In genomic region chr1:7962011-7962335, GRCh38 we compare ENCODE assay signal across 8 cellular contexts. TPM values are rescaled to one million over a fixed set of nuclear protein-coding genes. Genes with fewer than 3 reads are reported as not detected.
A peak's percentile ranks its signal among the peaks of the same experiment; 100 is the strongest.
DNase-seq lines count a peak whose midpoint lies in the region; ATAC-seq, FAIRE-seq and TF ChIP-seq lines count a peak whose summit lies in the region.

No MANE protein-coding gene starts in this region.

- H3K79me2 ChIP-seq in H9 (ENCODE audit: insufficient read depth, low read length) = peaks cover 3% of the 10 kb centered on the region; the same call in 1 of the 2 replicates
- H3K79me2 ChIP-seq in PC-9 (ENCODE audit: low read depth) = peaks cover 50% of the 10 kb centered on the region
- peaks cover 37% of the 10 kb centered on the region for H3K79me2 ChIP-seq in endothelial cell of umbilical vein (ENCODE audit: control insufficient read depth, insufficient read depth, low read length)

- H3K27ac Mint-ChIP-seq in H9 = peak overlapping the region; percentile 76 to 96 (median 95)
- H3K27ac Mint-ChIP-seq in osteocyte (ENCODE audit: unreplicated experiment) = peak overlapping the region; percentile 96

- H2BK120ac ChIP-seq in H9 (ENCODE audit: low read depth, low read length, poor library complexity, severe bottlenecking) = no peak overlapping the region

- no peak overlapping the region for H2BK5ac ChIP-seq in H9 (ENCODE audit: insufficient read length, low read length)

- H3K9me3 ChIP-seq in H9 (ENCODE audit: control insufficient read depth, low read depth, low read length) = no peaks in the 10 kb centered on the region
- H3K9me3 ChIP-seq in PC-9 (ENCODE audit: insufficient read depth, low read depth) = no peaks in the 10 kb centered on the region
- H3K9me3 ChIP-seq in endothelial cell of umbilical vein (replicated peaks; ENCODE audit: control insufficient read depth, insufficient read depth, low read length) = no peaks in the 10 kb centered on the region

- H3K9me3 Mint-ChIP-seq in H9 = no peaks in the 10 kb centered on the region
- H3K9me3 Mint-ChIP-seq in osteocyte (ENCODE audit: unreplicated experiment) = no peaks in the 10 kb centered on the region

- peaks cover 2% of the 10 kb centered on the region for H3K79me1 ChIP-seq in H9 (ENCODE audit: insufficient read depth, low read depth, low read length, poor library complexity, severe bottlenecking)

- no peaks in the 10 kb centered on the region for H3K9me1 ChIP-seq in endothelial cell of umbilical vein (replicated peaks; ENCODE audit: control insufficient read depth, extremely low read depth, insufficient read depth, low read length)

- H3K23me2 ChIP-seq in H9 (ENCODE audit: insufficient read length, low read depth, low read length, poor library complexity, severe bottlenecking) = peaks cover 2% of the 10 kb centered on the region

- TF ChIP-seq POLR2A in endothelial cell of umbilical vein (IDR thresholded peaks at IDR 0.05; ENCODE audit: low read depth, low read length) = no peak

- H3K56ac ChIP-seq in H9 (ENCODE audit: insufficient read length, low read depth, low read length) = no peak overlapping the region

- dilution Hi-C loops in endothelial cell of umbilical vein (cut with MboI; ENCODE audit: extremely low pct_ligation_motif_present, low sequenced_read_pairs) = no loop called here

- no peak overlapping the region for H3K27ac ChIP-seq in H9 (ENCODE audit: insufficient read length, low read depth, low read length)
- H3K27ac ChIP-seq in PC-9 = peak overlapping the region; percentile 52
- peak overlapping the region; percentile 82 for H3K27ac ChIP-seq in endothelial cell of umbilical vein (ENCODE audit: insufficient read depth, low read depth, low read length)

- no peak overlapping the region for H2BK12ac ChIP-seq in H9 (ENCODE audit: insufficient read length, low read depth, low read length)

- H3K23ac ChIP-seq in H9 (ENCODE audit: insufficient read length, low read depth, low read length) = no peak overlapping the region

- no peaks in the 10 kb centered on the region for H4K20me1 ChIP-seq in H9 (ENCODE audit: control insufficient read depth, insufficient read depth, insufficient read length)
- no peaks in the 10 kb centered on the region for H4K20me1 ChIP-seq in PC-9 (ENCODE audit: insufficient read depth)
- no peaks in the 10 kb centered on the region for H4K20me1 ChIP-seq in endothelial cell of umbilical vein (replicated peaks; ENCODE audit: control insufficient read depth, extremely low read depth, insufficient read depth, low read length)

- DNase-seq in GM12864 (ENCODE audit: low read depth) (no peak), H9 (no peak), PC-9 (no peak), endothelial cell of umbilical vein (ENCODE audit: low read depth, low spot score) (no peak), osteocyte (ENCODE audit: extremely low spot score, unreplicated experiment) (no peak), kidney glomerular epithelial cell (lab: John Stamatoyannopoulos, UW) (no peak), HuH-7.5 (ENCODE audit: low spot score) (no peak)

- H2AK5ac ChIP-seq in H9 (ENCODE audit: insufficient read length, low read length) = no peak overlapping the region

- WGBS in H9 (ENCODE audit: extremely low coverage, insufficient read length, low lambda C conversion rate) = no CpG with 5 or more reads among the region's 10 CpGs

- peaks cover 14% of the 10 kb centered on the region; the same call in 1 of the 2 replicates for H3K36me3 ChIP-seq in PC-9 (ENCODE audit: low read depth)
- H3K36me3 ChIP-seq in endothelial cell of umbilical vein (ENCODE audit: control insufficient read depth in 2 of 2, extremely low read depth in 1 of 2, insufficient read depth in 2 of 2, low read length in 2 of 2) = peaks cover 8 to 13% of the 10 kb centered on the region in 2 experiments

- TSS peak; percentile 62 for BruUV-seq in PC-9 (replicated peaks; lab: Mats Ljungman, UMichigan)
- TSS peak; percentile 58 for BruUV-seq in endothelial cell of umbilical vein (replicated peaks; lab: Mats Ljungman, UMichigan)

- H3K27me3 ChIP-seq in H9 (ENCODE audit: insufficient read depth, low read length) (no peaks in the 10 kb centered on the region), PC-9 (ENCODE audit: insufficient read depth, low read depth) (no peaks in the 10 kb centered on the region), endothelial cell of umbilical vein (ENCODE audit: control insufficient read depth in 2 of 2, insufficient read depth in 2 of 2, low read length in 2 of 2) (no peaks in the 10 kb centered on the region)

- no peak overlapping the region for H4K5ac ChIP-seq in H9 (ENCODE audit: insufficient read length, low read depth, low read length)

- peaks cover 15 to 20% of the 10 kb centered on the region in 2 experiments for H3K4me1 Mint-ChIP-seq in H9
- peaks cover 36% of the 10 kb centered on the region for H3K4me1 Mint-ChIP-seq in osteocyte (ENCODE audit: unreplicated experiment)

- TF ChIP-seq CTCF in GM12864 (IDR thresholded peaks at IDR 0.05; ENCODE audit: low read depth, low read length, missing control alignments) (no peak), H9 (conservative IDR thresholded peaks at IDR 0.05) (no peak), PC-9 (conservative IDR thresholded peaks at IDR 0.05) (no peak), endothelial cell of umbilical vein (IDR thresholded peaks at IDR 0.05; ENCODE audit: extremely low read depth in 1 of 2, insufficient read depth in 1 of 2, low read depth in 1 of 2, low read length in 2 of 2) (no peak), osteocyte (IDR thresholded peaks at IDR 0.05) (no peak)

- H3K9me2 ChIP-seq in PC-9 (ENCODE audit: insufficient read depth) = no peaks in the 10 kb centered on the region

- H3K36me3 Mint-ChIP-seq in H9 (ENCODE audit: insufficient read depth in 1 of 3, low read depth in 3 of 3) (peaks cover 32 to 52% (median 41%) of the 10 kb centered on the region in 3 experiments), osteocyte (ENCODE audit: unreplicated experiment) (peaks cover 29% of the 10 kb centered on the region)

- H3T11ph ChIP-seq in H9 (ENCODE audit: low read length) = no peak overlapping the region

- FAIRE-seq in endothelial cell of umbilical vein (lab: Jason Lieb, UNC) = no peak

- H3K4me2 ChIP-seq in H9 (ENCODE audit: insufficient read depth, insufficient read length, low read length) (peak overlapping the region; percentile 80), PC-9 (peak overlapping the region; percentile 92), endothelial cell of umbilical vein (ENCODE audit: insufficient read depth, low read length) (peak overlapping the region; percentile 97)

- CTCF ChIA-PET in PC-9 (lab: Charles Lee) (interaction anchor here (1.1 kb wide), 1 partner anchor 49 kb away, joined by 3 read pairs; no protein-coding TSS in a partner anchor), endothelial cell of umbilical vein (lab: Charles Lee) (interaction anchor here (1.0 to 1.6 kb wide), 2 partner anchors 352 to 387 kb away, joined by 3 read pairs; no protein-coding TSS in a partner anchor)

- peak overlapping the region; percentile 86 for H3K9ac ChIP-seq in H9 (ENCODE audit: extremely low read depth, insufficient read length, low read length)
- peak overlapping the region; percentile 90 for H3K9ac ChIP-seq in endothelial cell of umbilical vein (replicated peaks; ENCODE audit: extremely low read depth, insufficient read depth, low read length)

- H3K4me3 Mint-ChIP-seq in H9 (peak overlapping the region; percentile 97), osteocyte (ENCODE audit: unreplicated experiment) (peak overlapping the region; percentile 96)

- peak overlapping the region; percentile 69 for H3K4me3 ChIP-seq in GM12864 (ENCODE audit: low read depth, low read length)
- H3K4me3 ChIP-seq in PC-9 = peak overlapping the region; percentile 96
- H3K4me3 ChIP-seq in endothelial cell of umbilical vein (replicated peaks in 1 of 3; ENCODE audit: insufficient read depth in 1 of 3, low read depth in 1 of 3, low read length in 3 of 3) = peak overlapping the region; percentile 60 to 91 (median 70)

- H3K14ac ChIP-seq in H9 (ENCODE audit: insufficient read depth, low read length) = no peak overlapping the region

- H2AFZ ChIP-seq in H9 (ENCODE audit: low read length) = no peak overlapping the region
- H2AFZ ChIP-seq in PC-9 = peak overlapping the region; percentile 77
- H2AFZ ChIP-seq in endothelial cell of umbilical vein (ENCODE audit: low read depth, low read length) = peak overlapping the region; percentile 59

- no peak overlapping the region for H2BK15ac ChIP-seq in H9 (ENCODE audit: low read depth, low read length)

- H4K8ac ChIP-seq in H9 (replicated peaks; ENCODE audit: insufficient read length, low read depth, low read length) = no peak overlapping the region

- H2BK20ac ChIP-seq in H9 (ENCODE audit: low read depth, low read length, poor library complexity, severe bottlenecking) = no peak overlapping the region

- H3F3A ChIP-seq in PC-9 (ENCODE audit: insufficient read depth, low read depth) = peaks cover 11% of the 10 kb centered on the region; the same call in 1 of the 2 replicates

- H3K4ac ChIP-seq in H9 (ENCODE audit: low read depth, low read length) = no peak overlapping the region

- intact Hi-C loops in PC-9 (cut with micrococcal nuclease; ENCODE audit: unreplicated experiment) (loop anchor here (5.0 to 10.0 kb wide), 2 partner anchors 295 to 1023 kb away; no protein-coding TSS in a partner anchor), endothelial cell of umbilical vein (cut with micrococcal nuclease) (loop anchor here (5.0 kb wide), 1 partner anchor 180 kb away; the partner anchor contains the start of gene PER3)

- POLR2A ChIA-PET in PC-9 (lab: Charles Lee; ENCODE audit: unreplicated experiment) = interaction anchor here (0.6 kb wide), 2 partner anchors 13 to 66 kb away, joined by 6 read pairs; no protein-coding TSS in a partner anchor
- POLR2A ChIA-PET in endothelial cell of umbilical vein (lab: Charles Lee) = interaction anchor here (0.6 kb wide), 2 partner anchors 56 to 178 kb away, joined by 5 to 8 read pairs; partner anchors contain the start of gene PER3

- ATAC-seq in HG03571 (IDR thresholded peaks at IDR 0.05; ENCODE audit: unreplicated experiment) = no peak

- H3K27me3 Mint-ChIP-seq in H9 (ENCODE audit: low read depth) (no peaks in the 10 kb centered on the region; the same call in 1 of the 2 replicates), osteocyte (ENCODE audit: unreplicated experiment) (no peaks in the 10 kb centered on the region)

- no peak overlapping the region for H4K91ac ChIP-seq in H9 (ENCODE audit: insufficient read length, low read depth, low read length)

- H3K4me1 ChIP-seq in H9 (ENCODE audit: insufficient read depth, low read length) (no peaks in the 10 kb centered on the region), PC-9 (replicated peaks; ENCODE audit: insufficient read depth) (peaks cover 15% of the 10 kb centered on the region), endothelial cell of umbilical vein (ENCODE audit: control insufficient read depth, extremely low read depth, insufficient read depth, low read length) (peaks cover 14% of the 10 kb centered on the region)

- no peak overlapping the region for H3K18ac ChIP-seq in H9 (ENCODE audit: insufficient read length, low read depth, low read length)

RNA-seq across cellular contexts. Expression of gene PARK7, which starts 0.5 kb away (rescaled TPM):
- total RNA-seq in H9 (2021) (370 and 379 TPM in 2 replicates), PC-9 (2021) (242 and 291 TPM in 2 replicates), endothelial cell of umbilical vein (289 and 294 TPM in 2 replicates), osteocyte (263 and 264 TPM in 2 replicates)
- polyA plus RNA-seq in endothelial cell of umbilical vein = 150 and 203 TPM in 2 replicates
- polyA plus RNA-seq in endothelial cell of umbilical vein (2011; cell fraction: cytosol; rRNA removed) = 303 and 333 TPM in 2 replicates
- polyA plus RNA-seq in endothelial cell of umbilical vein (2011; cell fraction: nucleus; rRNA removed) = 105 and 149 TPM in 2 replicates
- polyA plus RNA-seq in endothelial cell of umbilical vein (2012) = 348 and 439 TPM in 2 replicates
- polyA minus RNA-seq in endothelial cell of umbilical vein = 70.4 and 105 TPM in 2 replicates
- polyA minus RNA-seq in endothelial cell of umbilical vein (2011; cell fraction: cytosol; rRNA and poly(A)+ RNA removed) = 71.3 TPM
- polyA minus RNA-seq in endothelial cell of umbilical vein (2011; cell fraction: nucleus; rRNA and poly(A)+ RNA removed) = 22.5 and 25.2 TPM in 2 replicates

RNA-seq across cellular contexts. Expression of gene TNFRSF9, which starts 21.3 kb away (rescaled TPM):
- total RNA-seq in H9 (2021) (not detected in 2 replicates), PC-9 (2021) (0.70 and 1.3 TPM in 2 replicates), endothelial cell of umbilical vein (0.22 TPM in 1 of 2 replicates, not detected in the other), osteocyte (not detected in 2 replicates)
- 0.15 and 0.27 TPM in 2 replicates for polyA plus RNA-seq in endothelial cell of umbilical vein
- polyA plus RNA-seq in endothelial cell of umbilical vein (2011; cell fraction: cytosol; rRNA removed) = 0.10 and 0.18 TPM in 2 replicates
- polyA plus RNA-seq in endothelial cell of umbilical vein (2011; cell fraction: nucleus; rRNA removed) = 0.08 TPM in 1 of 2 replicates, not detected in the other
- 0.13 and 0.30 TPM in 2 replicates for polyA plus RNA-seq in endothelial cell of umbilical vein (2012)
- 0.04 and 0.27 TPM in 2 replicates for polyA minus RNA-seq in endothelial cell of umbilical vein
- 2.2 TPM for polyA minus RNA-seq in endothelial cell of umbilical vein (2011; cell fraction: cytosol; rRNA and poly(A)+ RNA removed)
- 0.19 TPM in 1 of 2 replicates, not detected in the other for polyA minus RNA-seq in endothelial cell of umbilical vein (2011; cell fraction: nucleus; rRNA and poly(A)+ RNA removed)
